ENCODE assay signal across 25 cellular contexts in the genomic region with DNA sequence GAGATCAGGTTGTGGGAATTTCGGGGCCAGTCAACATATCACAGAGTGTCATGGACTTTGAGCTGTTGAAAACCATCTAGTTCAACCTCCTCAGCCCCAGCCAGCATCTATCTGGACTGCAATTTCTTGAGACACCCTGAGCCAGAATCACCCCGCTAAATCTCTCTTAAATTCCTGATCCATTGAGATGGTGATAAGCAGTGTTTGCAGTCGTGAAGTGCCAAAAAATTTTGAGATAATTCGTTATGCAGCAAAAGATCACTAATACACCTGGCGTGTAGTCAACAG. TPM values are rescaled to one million over a fixed set of nuclear protein-coding genes. Genes with fewer than 3 reads are reported as not detected.
DNase-seq lines count a peak whose midpoint lies in the region; ATAC-seq and TF ChIP-seq lines count a peak whose summit lies in the region.
"Had no signal": no experiment of that assay in that cellular context is flagged by ENCODE, and none has a peak within 500 bp of the region (broad histone marks: within the 10 kb centered on the region; RNA-seq: fewer than 3 reads in every experiment).

No MANE protein-coding gene starts in this region.

- H3K36me3 ChIP-seq in Panc1 (ENCODE audit: control insufficient read depth, insufficient read depth, low read length): no peaks in the 10 kb centered on the region
- H3K36me3 ChIP-seq: SJCRH30 had no signal

- POLR2A ChIA-PET in Panc1 (lab: Charles Lee): interaction anchor here (0.7 kb wide), 1 partner anchor 249 kb away, joined by 4 read pairs; no protein-coding TSS in a partner anchor

- intact Hi-C loops in natural killer cell (cut with micrococcal nuclease) (no loop called here), Panc1 (cut with micrococcal nuclease; ENCODE audit: unreplicated experiment) (loop anchor here (10.0 kb wide), 1 partner anchor 515 kb away; no protein-coding TSS in a partner anchor), dorsolateral prefrontal cortex (cut with DNase I) (loop anchor here in 1 of 2 donors (5.0 kb wide), 2 partner anchors 42 to 512 kb away; no protein-coding TSS in a partner anchor)

- no TSS peak for BruUV-seq in Panc1 (replicated peaks; lab: Mats Ljungman, UMichigan)

- no peak overlapping the region for H3K4me3 ChIP-seq in Panc1 (ENCODE audit: low read depth in 2 of 2, low read length in 2 of 2)
- no peak overlapping the region for H3K4me3 ChIP-seq in dorsolateral prefrontal cortex
- H3K4me3 ChIP-seq: BLaER1 treated with 17β-estradiol and CSF1 and Interleukin-3, amounts not matched to agents 10 nM and 100 nM; GM23248; SJCRH30 had no signal

- no peak overlapping the region for H3K27ac Mint-ChIP-seq in natural killer cell
- no peak overlapping the region for H3K27ac Mint-ChIP-seq in natural killer cell treated with Interleukin-12 subunit alpha and Interleukin-12 subunit beta and Interleukin-15 and Interleukin-18, amount 100 ng/mL, for 72 hours
- H3K27ac Mint-ChIP-seq in mesothelial cell of epicardium: no peak overlapping the region
- no peak overlapping the region for H3K27ac Mint-ChIP-seq in type B pancreatic cell
- H3K27ac Mint-ChIP-seq: IgD-negative memory B cell, T-cell had no signal

- H3K4me1 ChIP-seq in Panc1 (ENCODE audit: control insufficient read depth, insufficient read depth, low read length): no peaks in the 10 kb centered on the region
- H3K4me1 ChIP-seq: BLaER1 treated with 17β-estradiol and CSF1 and Interleukin-3, amounts not matched to agents 10 nM and 100 nM; SJCRH30 had no signal

- ATAC-seq in natural killer cell (no peak), Panc1 (no peak)
- no peak for ATAC-seq in natural killer cell treated with Interleukin-12 subunit alpha and Interleukin-12 subunit beta and Interleukin-15 and Interleukin-18, amount 100 ng/mL, for 72 hours
- ATAC-seq: Right ventricle myocardium inferior, T-cell had no signal

- no peak overlapping the region for H3K4me3 Mint-ChIP-seq in natural killer cell
- H3K4me3 Mint-ChIP-seq in natural killer cell treated with Interleukin-12 subunit alpha and Interleukin-12 subunit beta and Interleukin-15 and Interleukin-18, amount 100 ng/mL, for 72 hours: no peak overlapping the region
- H3K4me3 Mint-ChIP-seq in mesothelial cell of epicardium: no peak overlapping the region
- no peak overlapping the region for H3K4me3 Mint-ChIP-seq in type B pancreatic cell
- H3K4me3 Mint-ChIP-seq: IgD-negative memory B cell, T-cell had no signal

- in situ Hi-C loops in Panc1 (cut with HindIII; ENCODE audit: low pct_unique_long_range_greater_than_20kb, low sequenced_read_pairs): no loop called here

- no peaks in the 10 kb centered on the region for H3K27me3 Mint-ChIP-seq in natural killer cell (ENCODE audit: low read depth in 2 of 2)
- no peaks in the 10 kb centered on the region for H3K27me3 Mint-ChIP-seq in natural killer cell treated with Interleukin-12 subunit alpha and Interleukin-12 subunit beta and Interleukin-15 and Interleukin-18, amount 100 ng/mL, for 72 hours
- H3K27me3 Mint-ChIP-seq in mesothelial cell of epicardium (ENCODE audit: low read depth): no peaks in the 10 kb centered on the region
- no peaks in the 10 kb centered on the region for H3K27me3 Mint-ChIP-seq in type B pancreatic cell
- H3K27me3 Mint-ChIP-seq: IgD-negative memory B cell, T-cell had no signal

- DNase-seq in natural killer cell (no peak), Panc1 (ENCODE audit: low read depth, low spot score) (no peak), mesothelial cell of epicardium (ENCODE audit: low spot score in 2 of 2, unreplicated experiment in 2 of 2) (no peak), type B pancreatic cell (ENCODE audit: extremely low spot score, unreplicated experiment) (no peak), NCI-H1092 treated with DMSO at 0.1 percent for 48 hours (lab: John Stamatoyannopoulos, UW) (no peak), dorsolateral prefrontal cortex (no peak), HT-29 (ENCODE audit: low spot score) (no peak)
- no peak for DNase-seq in natural killer cell treated with Interleukin-12 subunit alpha and Interleukin-12 subunit beta and Interleukin-15 and Interleukin-18, amount 100 ng/mL, for 72 hours (ENCODE audit: low spot score)
- DNase-seq: Calu3, H7, NCI-H1048, NCI-H1417 treated with DMSO at 0.1 percent for 48 hours, NCI-H2081 treated with DMSO at 0.1 percent for 48 hours, NCI-H2171, NCI-H226, NCI-H510A, T-cell had no signal

- H3K27ac ChIP-seq in Panc1 (ENCODE audit: low read length) (no peak overlapping the region), dorsolateral prefrontal cortex (no peak overlapping the region)
- H3K27ac ChIP-seq: BLaER1 treated with 17β-estradiol and CSF1 and Interleukin-3, amounts not matched to agents 10 nM and 100 nM; GM23248; SJCRH30 had no signal

- TF ChIP-seq CTCF in natural killer cell (IDR thresholded peaks at IDR 0.05) (peak; percentile 6), Panc1 (IDR thresholded peaks at IDR 0.05) (peak; percentile 68), mesothelial cell of epicardium (IDR thresholded peaks at IDR 0.05; ENCODE audit: unreplicated experiment) (peak; percentile 18), type B pancreatic cell (conservative IDR thresholded peaks at IDR 0.05) (peak; percentile 17), dorsolateral prefrontal cortex (IDR thresholded peaks at IDR 0.05 in 54 of 56, conservative IDR thresholded peaks at IDR 0.05 in 2 of 56; ENCODE audit: low read depth in 1 of 56, partially characterized antibody in 56 of 56) (peak in 8 of 56 donors; percentile 4 to 29 (median 10))

- no peaks in the 10 kb centered on the region for H3K9me3 ChIP-seq in Panc1 (ENCODE audit: control insufficient read depth, insufficient read depth, low read depth, low read length)
- H3K9me3 ChIP-seq: SJCRH30 had no signal

- H3K4me1 Mint-ChIP-seq in natural killer cell (peaks cover 22 to 25% of the 10 kb centered on the region in 2 donors), mesothelial cell of epicardium (no peaks in the 10 kb centered on the region), type B pancreatic cell (ENCODE audit: unreplicated experiment) (peaks cover 5% of the 10 kb centered on the region)
- H3K4me1 Mint-ChIP-seq in natural killer cell treated with Interleukin-12 subunit alpha and Interleukin-12 subunit beta and Interleukin-15 and Interleukin-18, amount 100 ng/mL, for 72 hours (ENCODE audit: low read depth in 2 of 2): peaks cover 10 to 21% of the 10 kb centered on the region in 2 donors
- H3K4me1 Mint-ChIP-seq: IgD-negative memory B cell had no signal

- CTCF ChIA-PET in Panc1 (lab: Charles Lee): interaction anchor here (0.6 to 1.2 kb wide), 3 partner anchors 13 to 41 kb away, joined by 3 to 9 read pairs (median 7); no protein-coding TSS in a partner anchor

- H3K27me3 ChIP-seq in Panc1 (ENCODE audit: control insufficient read depth, insufficient read depth, low read length) (no peaks in the 10 kb centered on the region), dorsolateral prefrontal cortex (no peaks in the 10 kb centered on the region)
- H3K27me3 ChIP-seq: BLaER1 treated with 17β-estradiol and CSF1 and Interleukin-3, amounts not matched to agents 10 nM and 100 nM; SJCRH30 had no signal

- H3K9me3 Mint-ChIP-seq in natural killer cell (peaks cover 0 to 4% of the 10 kb centered on the region in 2 donors), mesothelial cell of epicardium (peaks cover 1% of the 10 kb centered on the region), type B pancreatic cell (no peaks in the 10 kb centered on the region)
- no peaks in the 10 kb centered on the region for H3K9me3 Mint-ChIP-seq in natural killer cell treated with Interleukin-12 subunit alpha and Interleukin-12 subunit beta and Interleukin-15 and Interleukin-18, amount 100 ng/mL, for 72 hours
- H3K9me3 Mint-ChIP-seq: IgD-negative memory B cell, T-cell had no signal

- no peaks in the 10 kb centered on the region for H3K36me3 Mint-ChIP-seq in natural killer cell
- no peaks in the 10 kb centered on the region for H3K36me3 Mint-ChIP-seq in natural killer cell treated with Interleukin-12 subunit alpha and Interleukin-12 subunit beta and Interleukin-15 and Interleukin-18, amount 100 ng/mL, for 72 hours
- H3K36me3 Mint-ChIP-seq in mesothelial cell of epicardium: peaks cover under 1% of the 10 kb centered on the region
- H3K36me3 Mint-ChIP-seq in type B pancreatic cell: no peaks in the 10 kb centered on the region
- H3K36me3 Mint-ChIP-seq: T-cell had no signal

RNA-seq across cellular contexts. Expression of a gene that starts 29.3 kb away (rescaled TPM):
- total RNA-seq in natural killer cell: 10 to 100 TPM; 21.7 to 26.3 (median 25.0) TPM
- total RNA-seq in natural killer cell treated with Interleukin-12 subunit alpha and Interleukin-12 subunit beta and Interleukin-15 and Interleukin-18, amount 100 ng/mL, for 72 hours: 10 to 100 TPM; 60.2 to 68.7 TPM
- 137 TPM for total RNA-seq in Panc1 (2021; ENCODE audit: unreplicated experiment)
- 117 TPM for polyA plus RNA-seq in Panc1 (2012; ENCODE audit: insufficient read length)
- total RNA-seq in mesothelial cell of epicardium: 59.1 to 62.9 TPM (median 61.5 TPM) in 3 replicates
- 87.6 and 208 TPM in 2 replicates for total RNA-seq in type B pancreatic cell (ENCODE audit: low replicate concordance)
- 10 to 100 TPM; 12.4 to 30.9 (median 24.0) TPM for total RNA-seq in dorsolateral prefrontal cortex
- total RNA-seq in HT-29 (2014; rRNA removed; shearing (Covaris generic)): 212 and 218 TPM in 2 replicates

RNA-seq across cellular contexts. Expression of a gene that starts 57.7 kb away (rescaled TPM):
- total RNA-seq in natural killer cell: not detected
- not detected for total RNA-seq in natural killer cell treated with Interleukin-12 subunit alpha and Interleukin-12 subunit beta and Interleukin-15 and Interleukin-18, amount 100 ng/mL, for 72 hours
- not detected for total RNA-seq in Panc1 (2021; ENCODE audit: unreplicated experiment)
- not detected for polyA plus RNA-seq in Panc1 (2012; ENCODE audit: insufficient read length)
- total RNA-seq in mesothelial cell of epicardium: not detected in 3 replicates
- total RNA-seq in type B pancreatic cell (ENCODE audit: low replicate concordance): not detected in 2 replicates
- 10 to 100 TPM in 2 of 120 experiments, 1 to 10 TPM in 118; 1.2 to 12.4 (median 4.4) TPM for total RNA-seq in dorsolateral prefrontal cortex
- total RNA-seq in HT-29 (2014; rRNA removed; shearing (Covaris generic)): not detected in 2 replicates
- total RNA-seq: A172, Calu3, G401, GM23248, H7, SJCRH30, T-cell had no signal
- polyA plus RNA-seq: AG04450, GM23248, IgD-negative memory B cell had no signal
